Comparison of ENCODE assay signal across 1 cellular context in genomic region chr4:41157009-41157408, GRCh38.
TF ChIP-seq lines count a peak whose summit lies in the region.

No MANE protein-coding gene starts in this region.

TF ChIP-seq in HepG2, 621 proteins besides CTCF, POLR2A, EP300 and RAD21:
- TF ChIP-seq ZSCAN22 (CRISPR knock-in tag; IDR thresholded peaks at IDR 0.05) (no peak), ZMAT5 (CRISPR knock-in tag; IDR thresholded peaks at IDR 0.05; ENCODE audit: borderline replicate concordance, low read depth) (no peak), NCOA2 (CRISPR knock-in tag; IDR thresholded peaks at IDR 0.05) (no peak), ATF6 (CRISPR knock-in tag; conservative IDR thresholded peaks at IDR 0.05) (no peak), ZNF775 (CRISPR knock-in tag; IDR thresholded peaks at IDR 0.05; ENCODE audit: borderline replicate concordance) (no peak), PHB2 (IDR thresholded peaks at IDR 0.05; ENCODE audit: partially characterized antibody) (no peak), ZNF343 (CRISPR knock-in tag; IDR thresholded peaks at IDR 0.05) (0 out of 2 replicates have a peak, but pooled peaks have one; percentile 1), FOSL1 (CRISPR knock-in tag; IDR thresholded peaks at IDR 0.05; ENCODE audit: borderline replicate concordance) (no peak), NFKB2 (CRISPR knock-in tag; IDR thresholded peaks at IDR 0.05; ENCODE audit: borderline replicate concordance) (no peak), GABPA (IDR thresholded peaks at IDR 0.05; ENCODE audit: low read depth, low read length) (no peak), GABPA (CRISPR knock-in tag; IDR thresholded peaks at IDR 0.05; ENCODE audit: low read depth) (no peak), ZNF749 (CRISPR knock-in tag; IDR thresholded peaks at IDR 0.05; ENCODE audit: borderline replicate concordance) (no peak)
- TF ChIP-seq, protein P1, sequence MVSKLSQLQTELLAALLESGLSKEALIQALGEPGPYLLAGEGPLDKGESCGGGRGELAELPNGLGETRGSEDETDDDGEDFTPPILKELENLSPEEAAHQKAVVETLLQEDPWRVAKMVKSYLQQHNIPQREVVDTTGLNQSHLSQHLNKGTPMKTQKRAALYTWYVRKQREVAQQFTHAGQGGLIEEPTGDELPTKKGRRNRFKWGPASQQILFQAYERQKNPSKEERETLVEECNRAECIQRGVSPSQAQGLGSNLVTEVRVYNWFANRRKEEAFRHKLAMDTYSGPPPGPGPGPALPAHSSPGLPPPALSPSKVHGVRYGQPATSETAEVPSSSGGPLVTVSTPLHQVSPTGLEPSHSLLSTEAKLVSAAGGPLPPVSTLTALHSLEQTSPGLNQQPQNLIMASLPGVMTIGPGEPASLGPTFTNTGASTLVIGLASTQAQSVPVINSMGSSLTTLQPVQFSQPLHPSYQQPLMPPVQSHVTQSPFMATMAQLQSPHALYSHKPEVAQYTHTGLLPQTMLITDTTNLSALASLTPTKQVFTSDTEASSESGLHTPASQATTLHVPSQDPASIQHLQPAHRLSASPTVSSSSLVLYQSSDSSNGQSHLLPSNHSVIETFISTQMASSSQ (IDR thresholded peaks at IDR 0.05; ENCODE audit: low read depth): no peak
- TF ChIP-seq, protein P1 (CRISPR knock-in tag; IDR thresholded peaks at IDR 0.05; ENCODE audit: borderline replicate concordance): 0 out of 2 replicates have a peak, but pooled peaks have one; percentile 10
- TF ChIP-seq, protein P2, sequence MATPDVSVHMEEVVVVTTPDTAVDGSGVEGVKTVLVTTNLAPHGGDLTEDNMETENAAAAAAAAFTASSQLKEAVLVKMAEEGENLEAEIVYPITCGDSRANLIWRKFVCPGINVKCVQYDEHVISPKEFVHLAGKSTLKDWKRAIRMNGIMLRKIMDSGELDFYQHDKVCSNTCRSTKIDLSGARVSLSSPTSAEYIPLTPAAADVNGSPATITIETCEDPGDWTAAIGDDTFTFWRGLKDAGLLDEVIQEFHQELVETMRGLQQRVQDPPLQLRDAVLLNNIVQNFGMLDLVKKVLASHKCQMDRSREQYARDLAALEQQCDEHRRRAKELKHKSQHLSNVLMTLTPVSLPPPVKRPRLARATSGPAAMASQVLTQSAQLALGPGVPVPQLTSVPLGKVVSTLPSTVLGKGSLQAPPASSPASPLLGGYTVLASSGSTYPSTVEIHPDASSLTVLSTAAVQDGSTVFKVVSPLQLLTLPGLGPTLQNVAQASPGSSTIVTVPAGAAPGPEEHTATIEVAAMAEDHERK (CRISPR knock-in tag; IDR thresholded peaks at IDR 0.05; ENCODE audit: low read depth): no peak
- TF ChIP-seq, protein P3, sequence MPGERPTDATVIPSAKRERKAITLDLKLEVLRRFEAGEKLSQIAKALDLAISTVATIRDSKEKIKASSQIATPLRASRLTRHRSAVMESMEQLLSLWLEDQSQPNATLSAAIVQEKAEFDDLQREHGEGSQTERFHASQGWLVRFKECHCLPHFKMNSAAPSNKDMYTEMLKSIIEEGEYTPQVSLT (CRISPR knock-in tag; IDR thresholded peaks at IDR 0.05; ENCODE audit: borderline replicate concordance, low read depth): no peak
- TF ChIP-seq, protein P4, sequence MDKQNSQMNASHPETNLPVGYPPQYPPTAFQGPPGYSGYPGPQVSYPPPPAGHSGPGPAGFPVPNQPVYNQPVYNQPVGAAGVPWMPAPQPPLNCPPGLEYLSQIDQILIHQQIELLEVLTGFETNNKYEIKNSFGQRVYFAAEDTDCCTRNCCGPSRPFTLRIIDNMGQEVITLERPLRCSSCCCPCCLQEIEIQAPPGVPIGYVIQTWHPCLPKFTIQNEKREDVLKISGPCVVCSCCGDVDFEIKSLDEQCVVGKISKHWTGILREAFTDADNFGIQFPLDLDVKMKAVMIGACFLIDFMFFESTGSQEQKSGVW (CRISPR knock-in tag; IDR thresholded peaks at IDR 0.05; ENCODE audit: borderline replicate concordance): no peak
